ENCODE assay signal across 2 cellular contexts in the genomic region with DNA sequence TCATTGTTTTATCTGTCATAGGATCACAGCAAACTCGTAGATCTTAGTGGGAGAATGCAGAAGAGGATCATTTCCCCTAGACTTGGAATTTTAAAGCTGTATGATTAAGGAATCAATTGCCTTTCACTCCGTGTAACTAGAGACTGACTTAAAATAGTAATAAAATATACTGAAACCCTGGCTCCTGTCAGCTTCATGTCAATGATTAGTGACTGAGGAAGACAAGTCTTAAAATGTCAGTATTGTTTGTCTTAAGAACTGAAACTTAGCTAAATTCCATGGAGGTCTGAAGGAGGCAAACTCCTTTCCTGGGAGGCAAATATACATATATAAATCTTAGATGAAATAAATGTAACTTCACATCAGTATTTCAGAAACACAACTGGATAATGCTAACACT.
TF ChIP-seq lines count a peak whose summit lies in the region.

No MANE protein-coding gene starts in this region.

TF ChIP-seq in H1, 55 proteins besides CTCF, POLR2A, EP300 and RAD21:
- TF ChIP-seq CEBPB (IDR thresholded peaks at IDR 0.05; ENCODE audit: low read depth, low read length) (no peak), SP2 (IDR thresholded peaks at IDR 0.05; ENCODE audit: low read length) (no peak), CTBP2 (IDR thresholded peaks at IDR 0.05; ENCODE audit: borderline replicate concordance, insufficient read depth, insufficient read length, low read length) (no peak), SRF (IDR thresholded peaks at IDR 0.05; ENCODE audit: low read depth, low read length) (no peak)
TF ChIP-seq in H1: peak in this region for 0.

TF ChIP-seq in neural cell, 6 proteins besides CTCF, POLR2A, EP300 and RAD21:
- TF ChIP-seq, protein P1, sequence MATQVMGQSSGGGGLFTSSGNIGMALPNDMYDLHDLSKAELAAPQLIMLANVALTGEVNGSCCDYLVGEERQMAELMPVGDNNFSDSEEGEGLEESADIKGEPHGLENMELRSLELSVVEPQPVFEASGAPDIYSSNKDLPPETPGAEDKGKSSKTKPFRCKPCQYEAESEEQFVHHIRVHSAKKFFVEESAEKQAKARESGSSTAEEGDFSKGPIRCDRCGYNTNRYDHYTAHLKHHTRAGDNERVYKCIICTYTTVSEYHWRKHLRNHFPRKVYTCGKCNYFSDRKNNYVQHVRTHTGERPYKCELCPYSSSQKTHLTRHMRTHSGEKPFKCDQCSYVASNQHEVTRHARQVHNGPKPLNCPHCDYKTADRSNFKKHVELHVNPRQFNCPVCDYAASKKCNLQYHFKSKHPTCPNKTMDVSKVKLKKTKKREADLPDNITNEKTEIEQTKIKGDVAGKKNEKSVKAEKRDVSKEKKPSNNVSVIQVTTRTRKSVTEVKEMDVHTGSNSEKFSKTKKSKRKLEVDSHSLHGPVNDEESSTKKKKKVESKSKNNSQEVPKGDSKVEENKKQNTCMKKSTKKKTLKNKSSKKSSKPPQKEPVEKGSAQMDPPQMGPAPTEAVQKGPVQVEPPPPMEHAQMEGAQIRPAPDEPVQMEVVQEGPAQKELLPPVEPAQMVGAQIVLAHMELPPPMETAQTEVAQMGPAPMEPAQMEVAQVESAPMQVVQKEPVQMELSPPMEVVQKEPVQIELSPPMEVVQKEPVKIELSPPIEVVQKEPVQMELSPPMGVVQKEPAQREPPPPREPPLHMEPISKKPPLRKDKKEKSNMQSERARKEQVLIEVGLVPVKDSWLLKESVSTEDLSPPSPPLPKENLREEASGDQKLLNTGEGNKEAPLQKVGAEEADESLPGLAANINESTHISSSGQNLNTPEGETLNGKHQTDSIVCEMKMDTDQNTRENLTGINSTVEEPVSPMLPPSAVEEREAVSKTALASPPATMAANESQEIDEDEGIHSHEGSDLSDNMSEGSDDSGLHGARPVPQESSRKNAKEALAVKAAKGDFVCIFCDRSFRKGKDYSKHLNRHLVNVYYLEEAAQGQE (IDR thresholded peaks at IDR 0.05; ENCODE audit: borderline replicate concordance), result peak; percentile 66
- TF ChIP-seq POLR2AphosphoS5 (IDR thresholded peaks at IDR 0.05) (peak; percentile 84), TAF1 (IDR thresholded peaks at IDR 0.05; ENCODE audit: low read depth) (no peak), SMC3 (conservative IDR thresholded peaks at IDR 0.05; ENCODE audit: poor library complexity) (peak; percentile 36)
